8 cellular contexts compared by ENCODE assay signal in the genomic region with DNA sequence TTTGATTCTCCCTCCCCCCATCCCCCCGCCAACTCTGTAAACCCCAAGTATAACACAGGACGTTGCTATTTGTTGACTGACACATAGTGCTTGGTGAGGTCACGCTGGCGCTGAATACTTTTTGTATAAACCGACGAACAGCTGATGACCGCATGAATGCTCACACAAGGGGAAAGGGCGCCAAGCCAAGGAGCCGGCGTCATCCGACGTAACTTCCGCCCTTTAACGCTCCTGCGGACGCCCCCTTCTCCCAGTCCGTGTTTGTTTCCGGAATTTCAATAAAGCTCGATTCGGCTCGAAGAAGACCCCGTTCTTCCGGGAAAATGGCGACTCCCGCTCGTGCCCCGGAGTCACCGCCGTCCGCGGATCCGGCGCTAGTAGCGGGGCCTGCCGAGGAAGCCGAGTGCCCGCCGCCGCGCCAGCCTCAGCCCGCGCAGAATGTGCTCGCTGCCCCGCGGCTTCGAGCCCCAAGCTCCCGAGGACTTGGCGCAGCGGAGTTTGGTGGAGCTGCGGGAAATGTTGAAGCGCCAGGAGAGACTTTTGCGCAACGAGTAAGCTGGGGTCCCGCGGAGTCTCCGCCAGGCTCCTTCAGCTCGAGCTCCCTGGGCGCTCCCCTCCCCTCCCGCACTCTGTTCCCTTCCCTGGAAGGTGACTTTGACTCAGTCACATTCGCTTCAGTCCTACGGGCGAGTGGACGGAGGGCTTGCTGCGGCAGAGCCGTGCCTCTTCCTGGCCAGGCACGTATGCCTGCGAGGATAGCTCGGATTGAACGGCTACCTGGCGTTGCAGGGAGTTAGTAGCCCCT. TPM values are rescaled to one million over a fixed set of nuclear protein-coding genes. Genes with fewer than 3 reads are reported as not detected.
DNase-seq lines count a peak whose midpoint lies in the region; ATAC-seq and TF ChIP-seq lines count a peak whose summit lies in the region.

A gene (plus strand): TSS at position 310 of the 805 bp plus-strand sequence. CDS start 129 bp downstream, at position 439.

- DNase-seq in EH (ENCODE audit: low read depth): peak; percentile 98
- peak; percentile 98 for DNase-seq in H4 (ENCODE audit: low spot score)
- DNase-seq in LoVo (ENCODE audit: low spot score): peak; percentile 98
- peak; percentile 97 for DNase-seq in RWPE2 (ENCODE audit: low spot score)
- DNase-seq in activated T-helper 2 cell treated with anti-CD3 and anti-CD28 coated beads, Interferon-gamma antibody, Interleukin-2, Interleukin-4, amounts not matched to agents 10 μg/mL and 5 μg/mL and 100 μg/mL, durations not matched to agents 14 hours and 24 hours and 36 hours (ENCODE audit: low spot score): peak; percentile 88
- peak; percentile 100 for DNase-seq in fibroblast of peridontal ligament (ENCODE audit: extremely low read depth)
- DNase-seq in natural killer cell: peak; percentile 85
- peak; percentile 91 for DNase-seq in stimulated activated naive CD4-positive, alpha-beta T cell treated with Interleukin-2 at 50 U/mL for 16 hours (lab: John Stamatoyannopoulos, UW)

- H3K4me1 Mint-ChIP-seq in activated T-helper 2 cell treated with anti-CD3 and anti-CD28 coated beads, Interferon-gamma antibody, Interleukin-2, Interleukin-4, amounts not matched to agents 10 μg/mL and 5 μg/mL and 100 μg/mL, durations not matched to agents 14 hours and 24 hours and 36 hours (ENCODE audit: low read depth): peaks cover 55% of the 10 kb centered on the region
- peaks cover 38 to 43% of the 10 kb centered on the region in 2 donors for H3K4me1 Mint-ChIP-seq in natural killer cell

- peaks cover 38% of the 10 kb centered on the region for H3K36me3 ChIP-seq in RWPE2 (ENCODE audit: low read depth)

- H3K4me3 Mint-ChIP-seq in activated T-helper 2 cell treated with anti-CD3 and anti-CD28 coated beads, Interferon-gamma antibody, Interleukin-2, Interleukin-4, amounts not matched to agents 10 μg/mL and 5 μg/mL and 100 μg/mL, durations not matched to agents 14 hours and 24 hours and 36 hours (ENCODE audit: low read depth): peak within 1 kb of the TSS; percentile 89
- peak within 1 kb of the TSS; percentile 91 for H3K4me3 Mint-ChIP-seq in natural killer cell

- peak within 1 kb of the TSS; percentile 89 for H3K27ac Mint-ChIP-seq in activated T-helper 2 cell treated with anti-CD3 and anti-CD28 coated beads, Interferon-gamma antibody, Interleukin-2, Interleukin-4, amounts not matched to agents 10 μg/mL and 5 μg/mL and 100 μg/mL, durations not matched to agents 14 hours and 24 hours and 36 hours
- peak within 1 kb of the TSS; percentile 79 to 85 for H3K27ac Mint-ChIP-seq in natural killer cell

- TF ChIP-seq CTCF in RWPE2 (IDR thresholded peaks at IDR 0.05; ENCODE audit: poor library complexity, severe bottlenecking): no peak
- no peak for TF ChIP-seq CTCF in natural killer cell (IDR thresholded peaks at IDR 0.05)

- peaks cover 41% of the 10 kb centered on the region for H3K36me3 Mint-ChIP-seq in activated T-helper 2 cell treated with anti-CD3 and anti-CD28 coated beads, Interferon-gamma antibody, Interleukin-2, Interleukin-4, amounts not matched to agents 10 μg/mL and 5 μg/mL and 100 μg/mL, durations not matched to agents 14 hours and 24 hours and 36 hours (ENCODE audit: low read depth)
- peaks cover 9% of the 10 kb centered on the region for H3K36me3 Mint-ChIP-seq in natural killer cell

- H3K9me3 ChIP-seq in RWPE2 (ENCODE audit: severe bottlenecking): no peaks in the 10 kb centered on the region

- H3K9me3 Mint-ChIP-seq in activated T-helper 2 cell treated with anti-CD3 and anti-CD28 coated beads, Interferon-gamma antibody, Interleukin-2, Interleukin-4, amounts not matched to agents 10 μg/mL and 5 μg/mL and 100 μg/mL, durations not matched to agents 14 hours and 24 hours and 36 hours: no peaks in the 10 kb centered on the region
- no peaks in the 10 kb centered on the region for H3K9me3 Mint-ChIP-seq in natural killer cell

- H3K27me3 Mint-ChIP-seq in activated T-helper 2 cell treated with anti-CD3 and anti-CD28 coated beads, Interferon-gamma antibody, Interleukin-2, Interleukin-4, amounts not matched to agents 10 μg/mL and 5 μg/mL and 100 μg/mL, durations not matched to agents 14 hours and 24 hours and 36 hours (ENCODE audit: low read depth): peaks cover 5% of the 10 kb centered on the region
- H3K27me3 Mint-ChIP-seq in natural killer cell (ENCODE audit: low read depth in 2 of 2): peaks cover 8 to 18% of the 10 kb centered on the region in 2 donors

- H3K27ac ChIP-seq in RWPE2 (ENCODE audit: poor library complexity, severe bottlenecking): peak within 1 kb of the TSS; percentile 64

- H3K4me1 ChIP-seq in RWPE2 (ENCODE audit: insufficient read depth, poor library complexity, severe bottlenecking): peaks cover 15% of the 10 kb centered on the region

- H3K4me3 ChIP-seq in RWPE2 (ENCODE audit: severe bottlenecking): peak within 1 kb of the TSS; percentile 93

- ATAC-seq in RWPE2 (ENCODE audit: low read depth): peak; percentile 87
- ATAC-seq in natural killer cell: peak; percentile 91 to 95 (median 92)

- no peaks in the 10 kb centered on the region for H3K27me3 ChIP-seq in RWPE2 (ENCODE audit: insufficient read depth, poor library complexity, severe bottlenecking)

- intact Hi-C loops in activated T-helper 2 cell treated with anti-CD3 and anti-CD28 coated beads, Interferon-gamma antibody, Interleukin-2, Interleukin-4, amounts not matched to agents 10 μg/mL and 5 μg/mL and 100 μg/mL, durations not matched to agents 14 hours and 24 hours and 36 hours (cut with micrococcal nuclease): loop anchor here (2.0 kb wide), 1 partner anchor 146 kb away; no protein-coding TSS in a partner anchor
- intact Hi-C loops in natural killer cell (cut with micrococcal nuclease): no loop called here

RNA-seq across cellular contexts. Expression of the gene that starts here (rescaled TPM):
- total RNA-seq in H4 (2014; rRNA removed; shearing (Covaris generic)): 35.3 and 42.5 TPM in 2 replicates
- total RNA-seq in activated T-helper 2 cell treated with anti-CD3 and anti-CD28 coated beads, Interferon-gamma antibody, Interleukin-2, Interleukin-4, amounts not matched to agents 10 μg/mL and 5 μg/mL and 100 μg/mL, durations not matched to agents 14 hours and 24 hours and 36 hours: 45.2 and 59.3 TPM in 2 replicates
- total RNA-seq in natural killer cell: 100 to 1,000 TPM in 1 of 3 donors, 10 to 100 TPM in 2; 74.0 to 109 (median 94.9) TPM

Comparison
In these comparisons a context has a peak if more than half of its experiments do, and no peak if none do; other contexts are left out.
1. Peak in every context shown above with its lines: DNase-seq, ATAC-seq, H3K4me3 ChIP-seq and H3K27ac ChIP-seq.